Comparison of ENCODE assay signal across 8 cellular contexts in the genomic region with DNA sequence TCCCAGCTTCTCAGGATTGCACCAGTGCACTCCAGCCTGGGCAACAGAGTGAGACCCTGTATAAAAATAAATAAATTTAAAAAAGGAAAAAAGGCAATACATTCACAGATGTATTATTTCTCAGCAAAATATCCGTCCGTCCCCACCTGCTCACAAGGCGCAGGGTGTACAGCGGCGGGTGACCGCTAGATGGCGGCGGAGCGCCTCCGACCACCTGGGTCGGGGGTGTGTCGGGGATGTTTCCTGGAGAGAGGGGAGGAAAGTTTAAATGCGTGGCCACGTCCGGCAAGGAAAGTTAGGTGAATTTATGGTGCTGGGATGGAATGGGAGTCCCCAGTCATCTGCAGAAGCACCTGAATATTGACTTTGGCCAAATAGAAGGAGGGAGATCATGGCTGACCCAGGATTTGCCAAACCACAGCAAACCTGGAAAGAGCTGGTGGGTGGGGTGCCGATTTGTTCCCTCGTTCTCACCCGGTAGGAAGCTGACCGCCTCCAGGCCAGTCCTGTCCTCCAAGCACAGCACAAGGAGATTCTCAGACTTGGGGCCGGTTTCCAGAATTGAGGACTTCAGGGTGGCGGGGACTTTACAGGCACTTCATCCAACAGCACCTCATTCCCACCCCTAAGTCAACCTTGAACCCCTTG.
DNase-seq lines count a peak whose midpoint lies in the region; ATAC-seq, FAIRE-seq and TF ChIP-seq lines count a peak whose summit lies in the region.

No MANE protein-coding gene starts in this region.

- H3K27ac Mint-ChIP-seq in astrocyte (ENCODE audit: unreplicated experiment) (no peak overlapping the region), immature natural killer cell (peak overlapping the region in 1 of 6 donors; percentile 25)

- no peak for FAIRE-seq in astrocyte (lab: Jason Lieb, UNC)

- no peak for ATAC-seq in GM18511 (IDR thresholded peaks at IDR 0.05; ENCODE audit: unreplicated experiment)

- TF ChIP-seq CTCF in astrocyte (IDR thresholded peaks at IDR 0.05; ENCODE audit: insufficient read depth, low read depth, low read length): peak; percentile 89

- H3K9me3 Mint-ChIP-seq in astrocyte (ENCODE audit: unreplicated experiment) (no peaks in the 10 kb centered on the region), immature natural killer cell (no peaks in the 10 kb centered on the region)

- H3K27me3 ChIP-seq in astrocyte (ENCODE audit: insufficient read depth, low read length): peaks cover 28% of the 10 kb centered on the region

- DNase-seq in DMS114 treated with DMSO at 0.1 percent for 48 hours (lab: John Stamatoyannopoulos, UW; ENCODE audit: unreplicated experiment) (peak; percentile 11), HT-29 (ENCODE audit: low spot score) (peak; percentile 61), T-helper 2 cell (peak; percentile 13 to 59 (median 43)), astrocyte (ENCODE audit: low read depth) (no peak), immature natural killer cell (peak; percentile 28 to 45 (median 38)), cerebellar cortex (ENCODE audit: low spot score) (no peak)
- DNase-seq in stimulated activated CD4-positive, alpha-beta T cell treated with anti-CD3 and anti-CD28 coated beads, Interleukin-2, amount 100 ng/mL, for 4 hours (ENCODE audit: low read depth): peak; percentile 37

- peaks cover 13% of the 10 kb centered on the region for H3K4me1 Mint-ChIP-seq in astrocyte (ENCODE audit: low read depth, unreplicated experiment)
- H3K4me1 Mint-ChIP-seq in immature natural killer cell: peaks cover 0 to 8% of the 10 kb centered on the region in 2 donors

- H3K36me3 Mint-ChIP-seq in astrocyte (ENCODE audit: low read depth, unreplicated experiment): no peaks in the 10 kb centered on the region
- no peaks in the 10 kb centered on the region for H3K36me3 Mint-ChIP-seq in immature natural killer cell

- H3K9ac ChIP-seq in astrocyte (ENCODE audit: low read length): no peak overlapping the region

- no peak overlapping the region for H3K4me3 ChIP-seq in astrocyte (ENCODE audit: insufficient read depth, low read depth, low read length)

- H3K27ac ChIP-seq in astrocyte (ENCODE audit: low read depth, low read length): no peak overlapping the region

- no peaks in the 10 kb centered on the region for H3K79me2 ChIP-seq in astrocyte (ENCODE audit: insufficient read depth, low read length)

- H3K27me3 Mint-ChIP-seq in astrocyte (ENCODE audit: low read depth, unreplicated experiment): peaks cover 25% of the 10 kb centered on the region
- H3K27me3 Mint-ChIP-seq in immature natural killer cell (ENCODE audit: low read depth in 3 of 3): peaks cover 2 to 5% (median 3%) of the 10 kb centered on the region in 3 donors

- H3K4me2 ChIP-seq in astrocyte (ENCODE audit: low read length): peak overlapping the region; percentile 13

- peak overlapping the region; percentile 36 for H2AFZ ChIP-seq in astrocyte (ENCODE audit: low read depth, low read length)

- H4K20me1 ChIP-seq in astrocyte (ENCODE audit: insufficient read depth, low read length): no peaks in the 10 kb centered on the region

- H3K9me3 ChIP-seq in astrocyte (ENCODE audit: insufficient read depth, low read depth, low read length): no peaks in the 10 kb centered on the region

- no peaks in the 10 kb centered on the region for H3K36me3 ChIP-seq in astrocyte (ENCODE audit: insufficient read depth, low read length)

- no peak overlapping the region for H3K4me3 Mint-ChIP-seq in astrocyte (ENCODE audit: unreplicated experiment)
- peak overlapping the region in 1 of 5 donors; percentile 14 for H3K4me3 Mint-ChIP-seq in immature natural killer cell

- no peaks in the 10 kb centered on the region for H3K4me1 ChIP-seq in astrocyte (ENCODE audit: insufficient read depth, low read length)

Comparison
In these comparisons a context has a peak if more than half of its experiments do, and no peak if none do; other contexts are left out.
1. DNase-seq: peak in DMS114 treated with DMSO at 0.1 percent for 48 hours (single experiment), HT-29 (single experiment), T-helper 2 cell (5 of 5), immature natural killer cell (3 of 3) and stimulated activated CD4-positive, alpha-beta T cell treated with anti-CD3 and anti-CD28 coated beads, Interleukin-2, amount 100 ng/mL, for 4 hours (single experiment); none in astrocyte (single experiment) and cerebellar cortex (single experiment).